Comparison of ENCODE assay signal across 8 cellular contexts in the genomic region with DNA sequence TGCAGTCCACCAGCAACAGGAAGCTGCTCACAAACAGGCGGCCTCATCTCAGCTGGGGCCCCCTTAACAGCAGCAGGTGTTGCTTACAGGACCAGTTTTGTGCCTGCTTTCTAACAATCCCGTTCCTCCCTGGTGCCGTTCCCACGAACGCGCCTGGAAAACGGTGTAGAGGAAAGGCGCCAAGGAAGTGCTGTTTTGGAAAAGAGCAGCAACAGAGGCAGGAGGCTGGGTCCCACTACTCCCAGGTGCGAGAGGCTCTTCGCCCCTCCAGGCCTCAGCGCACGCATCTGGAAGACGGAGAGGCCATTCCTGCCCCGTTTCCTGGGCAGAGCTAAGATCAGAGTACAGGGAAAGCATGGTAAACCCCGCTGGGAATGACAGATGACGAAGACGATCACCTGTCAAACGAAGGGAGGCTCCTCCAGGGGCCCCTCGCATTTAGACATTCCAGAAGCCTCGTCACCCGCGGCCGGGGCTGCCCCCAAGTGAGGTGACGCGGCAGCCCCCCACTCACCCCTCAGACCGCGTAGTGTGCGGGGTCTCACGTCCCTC. TPM values are rescaled to one million over a fixed set of nuclear protein-coding genes. Genes with fewer than 3 reads are reported as not detected.
DNase-seq lines count a peak whose midpoint lies in the region; ATAC-seq and TF ChIP-seq lines count a peak whose summit lies in the region.

No MANE protein-coding gene starts in this region.

- H3K9ac ChIP-seq in BLaER1 treated with 17β-estradiol and CSF1 and Interleukin-3, amounts not matched to agents 10 nM and 100 nM, result peak overlapping the region; percentile 79 to 92 (median 86)
- H3K9ac ChIP-seq in mucosa of stomach (ENCODE audit: low read length), result peak overlapping the region; percentile 78

- H4K20me1 ChIP-seq in BLaER1 treated with 17β-estradiol and CSF1 and Interleukin-3, amounts not matched to agents 10 nM and 100 nM, result no peaks in the 10 kb centered on the region

- TF ChIP-seq POLR2A in tibial nerve (IDR thresholded peaks at IDR 0.05), result no peak

- peak overlapping the region; percentile 95 to 100 (median 98) for H3K4me2 ChIP-seq in BLaER1 treated with 17β-estradiol and CSF1 and Interleukin-3, amounts not matched to agents 10 nM and 100 nM

- peak; percentile 61 for DNase-seq in KBM-7
- peak; percentile 13 to 26 for DNase-seq in activated CD4-positive, alpha-beta T cell treated with anti-CD3 and anti-CD28 coated beads, Interleukin-2, amount 50 U/mL, for 48 hours
- no peak for DNase-seq in epithelial cell of proximal tubule (ENCODE audit: low read depth)
- peak; percentile 18 to 40 for DNase-seq in tibial nerve (ENCODE audit: low spot score in 2 of 2)
- DNase-seq in SHP77 treated with DMSO at 0.1 percent for 48 hours (lab: John Stamatoyannopoulos, UW), result no peak

- peak overlapping the region; percentile 77 to 87 (median 82) for H3K27ac ChIP-seq in BLaER1 treated with 17β-estradiol and CSF1 and Interleukin-3, amounts not matched to agents 10 nM and 100 nM
- H3K27ac ChIP-seq in tibial nerve, result peak overlapping the region; percentile 93 to 99 (median 96)

- no peak for TF ChIP-seq EP300 in tibial nerve (IDR thresholded peaks at IDR 0.05)

- H3K27me3 ChIP-seq in BLaER1 treated with 17β-estradiol and CSF1 and Interleukin-3, amounts not matched to agents 10 nM and 100 nM, result no peaks in the 10 kb centered on the region
- no peaks in the 10 kb centered on the region for H3K27me3 ChIP-seq in mucosa of stomach (ENCODE audit: control insufficient read depth, insufficient read depth, low read length)
- no peaks in the 10 kb centered on the region for H3K27me3 ChIP-seq in tibial nerve

- H3K36me3 ChIP-seq in BLaER1 treated with 17β-estradiol and CSF1 and Interleukin-3, amounts not matched to agents 10 nM and 100 nM, result no peaks in the 10 kb centered on the region
- H3K36me3 ChIP-seq in mucosa of stomach (ENCODE audit: control insufficient read depth, insufficient read depth, low read length) (no peaks in the 10 kb centered on the region), tibial nerve (peaks cover 0 to 1% (median 0%) of the 10 kb centered on the region in 3 donors)

- no peak for TF ChIP-seq CTCF in epithelial cell of proximal tubule (conservative IDR thresholded peaks at IDR 0.05; ENCODE audit: low read depth, low read length)
- TF ChIP-seq CTCF in tibial nerve (IDR thresholded peaks at IDR 0.05), result no peak

- in situ Hi-C loops in KBM-7 (cut with MboI; ENCODE audit: low pct_unique_long_range_greater_than_20kb, low sequenced_read_pairs), result no loop called here

- H3K4me3 ChIP-seq in BLaER1 treated with 17β-estradiol and CSF1 and Interleukin-3, amounts not matched to agents 10 nM and 100 nM, result peak overlapping the region; percentile 73 to 91 (median 85)
- H3K4me3 ChIP-seq in epithelial cell of proximal tubule (ENCODE audit: low read depth, low read length) (peak overlapping the region; percentile 85), mucosa of stomach (ENCODE audit: low read length) (peak overlapping the region; percentile 14), tibial nerve (peak overlapping the region; percentile 86 to 100 (median 94))

- peaks cover 29 to 35% (median 32%) of the 10 kb centered on the region in 10 experiments for H3K4me1 ChIP-seq in BLaER1 treated with 17β-estradiol and CSF1 and Interleukin-3, amounts not matched to agents 10 nM and 100 nM
- H3K4me1 ChIP-seq in mucosa of stomach (ENCODE audit: control insufficient read depth, insufficient read depth, low read length) (peaks cover 25% of the 10 kb centered on the region), tibial nerve (peaks cover 0 to 29% (median 11%) of the 10 kb centered on the region in 4 donors)

- ATAC-seq in GM19455 (IDR thresholded peaks at IDR 0.05; ENCODE audit: unreplicated experiment), result peak; percentile 25

- peaks cover 0 to 4% (median under 1%) of the 10 kb centered on the region in 11 experiments; a peak in 10 of 22 replicates for H3K9me3 ChIP-seq in BLaER1 treated with 17β-estradiol and CSF1 and Interleukin-3, amounts not matched to agents 10 nM and 100 nM (replicated peaks in 1 of 11)
- H3K9me3 ChIP-seq in mucosa of stomach (ENCODE audit: control insufficient read depth, low read length) (no peaks in the 10 kb centered on the region), tibial nerve (no peaks in the 10 kb centered on the region)

- WGBS in tibial nerve, 2 donors, result 2% methylated on average over 24 to 28 of the region's 29 CpGs

RNA-seq across cellular contexts. Expression of a gene that starts 0.6 kb away (rescaled TPM):
- total RNA-seq in epithelial cell of proximal tubule (5.4 and 13.3 TPM in 2 replicates), tibial nerve (10 to 100 TPM; 25.5 to 45.3 (median 37.3) TPM)

RNA-seq across cellular contexts. Expression of a gene that starts 27.0 kb away (rescaled TPM):
- total RNA-seq in epithelial cell of proximal tubule, result 82.2 and 90.1 TPM in 2 replicates
- total RNA-seq in tibial nerve, result 10 to 100 TPM; 29.7 to 59.7 (median 43.8) TPM

Comparison
In these comparisons a context has a peak if more than half of its experiments do, and no peak if none do; other contexts are left out.
1. H3K4me3 ChIP-seq: peak in every context shown above with its lines; median percentile 94 in tibial nerve; 85 in BLaER1 treated with 17β-estradiol and CSF1 and Interleukin-3, amounts not matched to agents 10 nM and 100 nM; 85 in epithelial cell of proximal tubule; 14 in mucosa of stomach.
2. DNase-seq: peak in KBM-7 (single experiment), activated CD4-positive, alpha-beta T cell treated with anti-CD3 and anti-CD28 coated beads, Interleukin-2, amount 50 U/mL, for 48 hours (2 of 2) and tibial nerve (2 of 2); none in epithelial cell of proximal tubule (single experiment) and SHP77 treated with DMSO at 0.1 percent for 48 hours (single experiment).